In the genomic region with DNA sequence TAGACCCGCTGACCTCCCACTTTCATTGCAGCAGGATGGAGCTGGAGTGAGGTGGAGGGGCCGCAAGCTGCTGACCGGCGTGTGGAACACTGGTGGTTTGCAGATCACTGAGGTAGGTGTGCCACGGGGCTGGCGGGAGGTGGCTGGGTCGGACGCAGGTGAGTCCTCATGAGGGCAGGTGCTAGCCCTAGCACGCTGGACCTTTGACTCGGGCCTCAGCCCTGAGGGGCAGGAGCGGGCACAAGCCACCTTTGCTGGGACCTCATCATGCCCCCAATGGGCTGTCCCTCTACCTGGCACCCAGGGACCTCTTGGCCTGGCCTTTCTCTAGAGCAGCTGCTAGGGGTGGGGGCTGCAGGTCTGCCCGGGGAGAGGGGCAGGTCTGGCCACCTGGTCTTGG, we compare ENCODE assay signal across 1 cellular context.
TF ChIP-seq lines count a peak whose summit lies in the region.

No MANE protein-coding gene starts in this region.

TF ChIP-seq in K562, 482 proteins besides CTCF, POLR2A, EP300 and RAD21:
- no peak for TF ChIP-seq AFF4 (CRISPR knock-in tag; IDR thresholded peaks at IDR 0.05)
- TF ChIP-seq RBM22 (IDR thresholded peaks at IDR 0.05; ENCODE audit: low read depth, low read length, poor library complexity, severe bottlenecking) = peak; percentile 54
- no peak for TF ChIP-seq ZNF197 (CRISPR knock-in tag; IDR thresholded peaks at IDR 0.05; ENCODE audit: low read depth)
- 0 out of 2 replicates have a peak, but pooled peaks have one; percentile 19 for TF ChIP-seq POLR2G (IDR thresholded peaks at IDR 0.05; ENCODE audit: low read depth, low read length)
- TF ChIP-seq ZNF764 (CRISPR knock-in tag; IDR thresholded peaks at IDR 0.05; ENCODE audit: low read depth) = no peak
